Comparison of ENCODE assay signal across 8 cellular contexts in the genomic region with DNA sequence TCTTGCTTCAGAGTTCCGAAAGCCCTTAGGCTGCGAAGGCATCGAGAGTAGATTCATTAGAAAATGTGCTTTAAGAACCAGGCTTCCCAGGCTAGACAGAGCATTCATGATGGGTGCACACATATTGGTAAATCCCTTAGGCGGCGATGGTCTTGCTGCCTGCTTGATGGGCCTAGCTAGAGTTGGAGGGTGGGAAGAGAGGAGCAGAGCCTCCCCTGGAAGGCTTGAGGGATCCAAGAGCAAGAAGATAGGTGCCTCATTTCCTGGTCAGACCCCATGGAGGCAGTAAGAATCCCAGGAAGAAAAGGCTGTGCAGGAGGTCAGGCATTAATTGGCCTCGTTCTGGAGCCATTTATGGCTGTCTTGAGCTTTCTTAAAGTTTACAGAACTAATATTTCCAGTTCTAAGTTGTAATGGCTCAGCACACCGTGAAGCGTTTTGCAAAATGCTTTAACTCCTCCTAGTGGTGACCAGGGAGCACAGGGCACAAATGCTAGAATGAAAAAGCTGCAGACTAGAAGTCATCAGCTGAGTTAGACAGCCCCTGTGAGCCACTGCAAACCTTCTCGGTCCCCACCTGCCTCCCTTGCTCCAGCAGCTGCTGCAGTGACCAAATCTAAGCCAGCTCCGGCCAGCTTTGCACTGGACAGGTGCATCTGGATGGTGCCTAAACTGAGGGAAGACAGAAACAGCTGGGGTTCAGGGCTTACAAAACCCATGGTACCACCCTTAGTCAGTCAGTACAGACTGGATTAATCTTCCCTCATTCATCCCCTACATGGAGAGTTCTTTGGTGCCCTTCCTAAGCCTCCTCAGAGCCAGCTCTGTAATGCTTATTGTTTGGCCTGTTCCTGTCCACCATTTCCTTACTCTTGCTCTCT. TPM values are rescaled to one million over a fixed set of nuclear protein-coding genes. Genes with fewer than 3 reads are reported as not detected.
DNase-seq lines count a peak whose midpoint lies in the region; ATAC-seq and TF ChIP-seq lines count a peak whose summit lies in the region.

No MANE protein-coding gene starts in this region.

- TF ChIP-seq EP300 in esophagus muscularis mucosa (IDR thresholded peaks at IDR 0.05): no peak

- no peaks in the 10 kb centered on the region for H3K36me3 Mint-ChIP-seq in nephron (ENCODE audit: low read depth)

- WGBS in esophagus muscularis mucosa: 54% methylated on average over 10 of the region's 10 CpGs

- no peak overlapping the region for H3K4me3 ChIP-seq in esophagus muscularis mucosa

- peak overlapping the region in 1 of 3 experiments; percentile 36 for H3K27ac Mint-ChIP-seq in nephron

- H3K4me1 Mint-ChIP-seq in nephron: peaks cover 17% of the 10 kb centered on the region

- intact Hi-C loops in esophagus muscularis mucosa (cut with DNase I): loop anchor here (5.0 kb wide), 1 partner anchor 533 kb away; no protein-coding TSS in a partner anchor

- TF ChIP-seq CTCF in esophagus muscularis mucosa (IDR thresholded peaks at IDR 0.05) (peak; percentile 51 to 71 (median 63)), nephron (IDR thresholded peaks at IDR 0.05; ENCODE audit: unreplicated experiment in 3 of 3) (peak; percentile 58 to 80 (median 72))

- H3K27ac ChIP-seq in esophagus muscularis mucosa (replicated peaks in 1 of 4): no peak overlapping the region

- peak; percentile 77 for DNase-seq in ELR (ENCODE audit: low read depth)
- DNase-seq in HS-5 (ENCODE audit: low read depth): peak; percentile 31
- peak; percentile 72 to 82 for DNase-seq in SHP77 (lab: John Stamatoyannopoulos, UW)
- no peak for DNase-seq in esophagus muscularis mucosa (ENCODE audit: extremely low spot score)
- DNase-seq in stimulated activated CD4-positive, alpha-beta T cell treated with anti-CD3 and anti-CD28 coated beads, Interleukin-4, amount 100 ng/mL, for 1 hour: no peak
- DNase-seq in DMS79 (lab: John Stamatoyannopoulos, UW): no peak

- H3K9me3 Mint-ChIP-seq in nephron: no peaks in the 10 kb centered on the region

- ATAC-seq in GM19468 (IDR thresholded peaks at IDR 0.05; ENCODE audit: extremely low read depth, unreplicated experiment): peak; percentile 51

- TF ChIP-seq POLR2A in esophagus muscularis mucosa (IDR thresholded peaks at IDR 0.05; ENCODE audit: low read depth): no peak

- H3K9me3 ChIP-seq in esophagus muscularis mucosa: no peaks in the 10 kb centered on the region

- H3K27me3 Mint-ChIP-seq in nephron (ENCODE audit: low read depth): no peaks in the 10 kb centered on the region

- no peaks in the 10 kb centered on the region for H3K36me3 ChIP-seq in esophagus muscularis mucosa

- H3K4me3 Mint-ChIP-seq in nephron: no peak overlapping the region

- H3K27me3 ChIP-seq in esophagus muscularis mucosa: no peaks in the 10 kb centered on the region

- peaks cover 0 to 5% (median 0%) of the 10 kb centered on the region in 4 donors for H3K4me1 ChIP-seq in esophagus muscularis mucosa

RNA-seq across cellular contexts. Expression of gene SLC45A2, which starts 14.7 kb away (rescaled TPM):
- total RNA-seq in esophagus muscularis mucosa: under 1 TPM in 1 of 4 donors, not detected in 3; 0.26 TPM

RNA-seq across cellular contexts. Expression of gene RXFP3, which starts 33.6 kb away (rescaled TPM):
- total RNA-seq in esophagus muscularis mucosa: not detected

RNA-seq across cellular contexts. Expression of gene AMACR, which starts 38.0 kb away (rescaled TPM):
- total RNA-seq in esophagus muscularis mucosa: 10 to 100 TPM in 2 of 4 donors, 1 to 10 TPM in 2; 6.1 to 12.7 (median 9.5) TPM

Comparison
In these comparisons a context has a peak if more than half of its experiments do, and no peak if none do; other contexts are left out.
1. DNase-seq: peak in ELR (single experiment), HS-5 (single experiment) and SHP77 (2 of 2); none in esophagus muscularis mucosa (single experiment), stimulated activated CD4-positive, alpha-beta T cell treated with anti-CD3 and anti-CD28 coated beads, Interleukin-4, amount 100 ng/mL, for 1 hour (single experiment) and DMS79 (single experiment).